ENCODE assay signal across 1 cellular context in the genomic region with DNA sequence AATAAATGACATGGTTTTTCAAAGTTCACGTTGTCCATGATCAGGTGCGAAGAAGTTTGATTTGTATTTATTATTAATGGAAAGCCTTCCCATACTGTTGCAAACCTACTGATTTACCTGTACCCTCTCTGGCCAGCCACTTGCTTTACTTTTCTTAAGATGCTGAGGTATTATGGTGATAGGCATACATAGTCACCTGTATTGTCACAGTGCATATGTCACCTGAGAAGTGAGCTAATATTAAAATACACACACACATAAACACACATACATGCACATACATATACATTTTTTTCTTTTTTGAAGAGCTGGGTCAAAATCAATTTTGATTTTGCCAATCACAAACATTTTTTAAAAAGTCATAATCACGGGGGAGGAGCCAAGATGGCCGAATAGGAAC.
TF ChIP-seq lines count a peak whose summit lies in the region.

No MANE protein-coding gene starts in this region.

TF ChIP-seq in Ishikawa, 13 proteins besides CTCF, POLR2A, EP300 and RAD21:
- TF ChIP-seq, protein P1, sequence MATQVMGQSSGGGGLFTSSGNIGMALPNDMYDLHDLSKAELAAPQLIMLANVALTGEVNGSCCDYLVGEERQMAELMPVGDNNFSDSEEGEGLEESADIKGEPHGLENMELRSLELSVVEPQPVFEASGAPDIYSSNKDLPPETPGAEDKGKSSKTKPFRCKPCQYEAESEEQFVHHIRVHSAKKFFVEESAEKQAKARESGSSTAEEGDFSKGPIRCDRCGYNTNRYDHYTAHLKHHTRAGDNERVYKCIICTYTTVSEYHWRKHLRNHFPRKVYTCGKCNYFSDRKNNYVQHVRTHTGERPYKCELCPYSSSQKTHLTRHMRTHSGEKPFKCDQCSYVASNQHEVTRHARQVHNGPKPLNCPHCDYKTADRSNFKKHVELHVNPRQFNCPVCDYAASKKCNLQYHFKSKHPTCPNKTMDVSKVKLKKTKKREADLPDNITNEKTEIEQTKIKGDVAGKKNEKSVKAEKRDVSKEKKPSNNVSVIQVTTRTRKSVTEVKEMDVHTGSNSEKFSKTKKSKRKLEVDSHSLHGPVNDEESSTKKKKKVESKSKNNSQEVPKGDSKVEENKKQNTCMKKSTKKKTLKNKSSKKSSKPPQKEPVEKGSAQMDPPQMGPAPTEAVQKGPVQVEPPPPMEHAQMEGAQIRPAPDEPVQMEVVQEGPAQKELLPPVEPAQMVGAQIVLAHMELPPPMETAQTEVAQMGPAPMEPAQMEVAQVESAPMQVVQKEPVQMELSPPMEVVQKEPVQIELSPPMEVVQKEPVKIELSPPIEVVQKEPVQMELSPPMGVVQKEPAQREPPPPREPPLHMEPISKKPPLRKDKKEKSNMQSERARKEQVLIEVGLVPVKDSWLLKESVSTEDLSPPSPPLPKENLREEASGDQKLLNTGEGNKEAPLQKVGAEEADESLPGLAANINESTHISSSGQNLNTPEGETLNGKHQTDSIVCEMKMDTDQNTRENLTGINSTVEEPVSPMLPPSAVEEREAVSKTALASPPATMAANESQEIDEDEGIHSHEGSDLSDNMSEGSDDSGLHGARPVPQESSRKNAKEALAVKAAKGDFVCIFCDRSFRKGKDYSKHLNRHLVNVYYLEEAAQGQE (IDR thresholded peaks at IDR 0.05; ENCODE audit: low read depth): no peak
- TF ChIP-seq YY1 (IDR thresholded peaks at IDR 0.05; ENCODE audit: low read depth): 0 out of 2 replicates have a peak, but pooled peaks have one; percentile 39
TF ChIP-seq in Ishikawa: peak in this region for 1.
